Comparison of ENCODE assay signal across 8 cellular contexts in the genomic region with DNA sequence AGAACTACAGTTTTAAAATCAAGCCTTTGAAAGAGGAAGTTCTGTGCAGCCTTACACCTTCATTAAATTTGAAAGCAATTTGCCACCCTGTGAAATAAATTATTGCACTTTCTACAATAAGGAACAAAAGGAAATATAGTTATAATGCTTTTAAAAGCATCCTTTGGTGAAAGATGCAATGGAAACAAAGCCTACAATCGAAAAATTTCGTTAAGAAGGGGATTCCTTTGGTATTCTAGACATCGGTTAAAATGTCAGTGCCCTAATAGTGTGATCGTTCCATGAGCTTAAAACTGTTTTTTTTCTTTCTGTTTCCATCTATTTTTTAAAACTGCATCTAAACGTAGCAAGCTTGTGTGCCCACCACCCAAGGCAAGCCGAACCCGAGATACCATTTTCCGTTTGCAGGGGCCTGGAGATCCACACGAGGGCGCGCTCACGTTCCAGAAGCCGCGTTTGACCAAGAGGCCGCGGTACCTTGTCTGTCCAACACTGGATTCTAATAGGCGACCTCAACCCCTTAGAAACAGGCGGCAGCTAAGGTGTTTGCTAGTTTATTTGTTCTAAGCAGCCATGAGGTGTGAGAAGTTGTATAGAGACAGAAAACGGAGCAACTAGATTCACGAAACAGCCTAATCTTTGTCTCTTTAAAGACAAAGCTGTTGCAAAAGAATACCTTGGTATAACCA. TPM values are rescaled to one million over a fixed set of nuclear protein-coding genes. Genes with fewer than 3 reads are reported as not detected.
DNase-seq lines count a peak whose midpoint lies in the region; ATAC-seq and FAIRE-seq lines count a peak whose summit lies in the region.

No MANE protein-coding gene starts in this region.

- H3K9me3 Mint-ChIP-seq in activated naive CD4-positive, alpha-beta T cell treated with anti-CD3 and anti-CD28 coated beads, Interleukin-2, amount 50 U/mL, for 72 hours, result peaks cover 0 to 6% of the 10 kb centered on the region in 2 donors

- DNase-seq in NCI-H2107 (lab: John Stamatoyannopoulos, UW) (peak; percentile 82), NCI-H2107 treated with DMSO at 0.1 percent for 48 hours (lab: John Stamatoyannopoulos, UW; ENCODE audit: unreplicated experiment) (no peak), LoVo (ENCODE audit: low spot score) (peak; percentile 57), left colon (peak in 1 of 2 donors; percentile 81), cortex of kidney (lab: John Stamatoyannopoulos, UW) (no peak)
- DNase-seq in activated naive CD4-positive, alpha-beta T cell treated with anti-CD3 and anti-CD28 coated beads, Interleukin-2, amount 50 U/mL, for 72 hours (ENCODE audit: low spot score in 2 of 2), result no peak

- peak; percentile 77 for FAIRE-seq in TTC549 (lab: Jason Lieb, UNC)

- H3K36me3 Mint-ChIP-seq in activated naive CD4-positive, alpha-beta T cell treated with anti-CD3 and anti-CD28 coated beads, Interleukin-2, amount 50 U/mL, for 72 hours, result peaks cover 17 to 24% of the 10 kb centered on the region in 2 donors

- peak overlapping the region in 1 of 2 donors; percentile 87 for H3K27ac Mint-ChIP-seq in activated naive CD4-positive, alpha-beta T cell treated with anti-CD3 and anti-CD28 coated beads, Interleukin-2, amount 50 U/mL, for 72 hours

- intact Hi-C loops in left colon (cut with DNase I, micrococcal nuclease), result no loop called here

- peak; percentile 29 for ATAC-seq in left colon
- no peak for ATAC-seq in HG03342 (IDR thresholded peaks at IDR 0.05; ENCODE audit: unreplicated experiment)
- ATAC-seq in activated naive CD4-positive, alpha-beta T cell treated with anti-CD3 and anti-CD28 coated beads, Interleukin-2, amount 50 U/mL, for 72 hours, result no peak

RNA-seq across cellular contexts. Expression of gene HOXD11, which starts 4.0 kb away (rescaled TPM):
- total RNA-seq in left colon, result 1 to 10 TPM in 1 of 2 donors, under 1 TPM in 1; 0.37 to 4.2 TPM
- total RNA-seq in activated naive CD4-positive, alpha-beta T cell treated with anti-CD3 and anti-CD28 coated beads, Interleukin-2, amount 50 U/mL, for 72 hours, result not detected

RNA-seq across cellular contexts. Expression of gene HOXD10, which starts 5.5 kb away (rescaled TPM):
- 10 to 100 TPM in 1 of 2 donors, 1 to 10 TPM in 1; 1.0 to 14.8 TPM for total RNA-seq in left colon
- total RNA-seq in activated naive CD4-positive, alpha-beta T cell treated with anti-CD3 and anti-CD28 coated beads, Interleukin-2, amount 50 U/mL, for 72 hours, result not detected

RNA-seq across cellular contexts. Expression of gene HOXD9, which starts 11.4 kb away (rescaled TPM):
- total RNA-seq in left colon, result 1 to 10 TPM; 1.4 to 5.8 TPM
- total RNA-seq in activated naive CD4-positive, alpha-beta T cell treated with anti-CD3 and anti-CD28 coated beads, Interleukin-2, amount 50 U/mL, for 72 hours, result not detected

RNA-seq across cellular contexts. Expression of gene HOXD12, which starts 11.5 kb away (rescaled TPM):
- total RNA-seq in left colon, result not detected
- not detected for total RNA-seq in activated naive CD4-positive, alpha-beta T cell treated with anti-CD3 and anti-CD28 coated beads, Interleukin-2, amount 50 U/mL, for 72 hours

RNA-seq across cellular contexts. Expression of gene HOXD8, which starts 18.4 kb away (rescaled TPM):
- total RNA-seq in left colon, result 1 to 10 TPM; 6.2 to 9.8 TPM
- total RNA-seq in activated naive CD4-positive, alpha-beta T cell treated with anti-CD3 and anti-CD28 coated beads, Interleukin-2, amount 50 U/mL, for 72 hours, result not detected

Comparison
In these comparisons a context has a peak if more than half of its experiments do, and no peak if none do; other contexts are left out.
1. DNase-seq: peak in NCI-H2107 (single experiment) and LoVo (single experiment); none in NCI-H2107 treated with DMSO at 0.1 percent for 48 hours (single experiment), activated naive CD4-positive, alpha-beta T cell treated with anti-CD3 and anti-CD28 coated beads, Interleukin-2, amount 50 U/mL, for 72 hours (0 of 2) and cortex of kidney (single experiment).